In genomic region chr3:185070491-185071335, GRCh38 we compare ENCODE assay signal across 1 cellular context.
TF ChIP-seq lines count a peak whose summit lies in the region.

No MANE protein-coding gene starts in this region.

TF ChIP-seq in H1, 55 proteins besides CTCF, POLR2A, EP300 and RAD21 (continued from another document):
- TF ChIP-seq, protein P1, sequence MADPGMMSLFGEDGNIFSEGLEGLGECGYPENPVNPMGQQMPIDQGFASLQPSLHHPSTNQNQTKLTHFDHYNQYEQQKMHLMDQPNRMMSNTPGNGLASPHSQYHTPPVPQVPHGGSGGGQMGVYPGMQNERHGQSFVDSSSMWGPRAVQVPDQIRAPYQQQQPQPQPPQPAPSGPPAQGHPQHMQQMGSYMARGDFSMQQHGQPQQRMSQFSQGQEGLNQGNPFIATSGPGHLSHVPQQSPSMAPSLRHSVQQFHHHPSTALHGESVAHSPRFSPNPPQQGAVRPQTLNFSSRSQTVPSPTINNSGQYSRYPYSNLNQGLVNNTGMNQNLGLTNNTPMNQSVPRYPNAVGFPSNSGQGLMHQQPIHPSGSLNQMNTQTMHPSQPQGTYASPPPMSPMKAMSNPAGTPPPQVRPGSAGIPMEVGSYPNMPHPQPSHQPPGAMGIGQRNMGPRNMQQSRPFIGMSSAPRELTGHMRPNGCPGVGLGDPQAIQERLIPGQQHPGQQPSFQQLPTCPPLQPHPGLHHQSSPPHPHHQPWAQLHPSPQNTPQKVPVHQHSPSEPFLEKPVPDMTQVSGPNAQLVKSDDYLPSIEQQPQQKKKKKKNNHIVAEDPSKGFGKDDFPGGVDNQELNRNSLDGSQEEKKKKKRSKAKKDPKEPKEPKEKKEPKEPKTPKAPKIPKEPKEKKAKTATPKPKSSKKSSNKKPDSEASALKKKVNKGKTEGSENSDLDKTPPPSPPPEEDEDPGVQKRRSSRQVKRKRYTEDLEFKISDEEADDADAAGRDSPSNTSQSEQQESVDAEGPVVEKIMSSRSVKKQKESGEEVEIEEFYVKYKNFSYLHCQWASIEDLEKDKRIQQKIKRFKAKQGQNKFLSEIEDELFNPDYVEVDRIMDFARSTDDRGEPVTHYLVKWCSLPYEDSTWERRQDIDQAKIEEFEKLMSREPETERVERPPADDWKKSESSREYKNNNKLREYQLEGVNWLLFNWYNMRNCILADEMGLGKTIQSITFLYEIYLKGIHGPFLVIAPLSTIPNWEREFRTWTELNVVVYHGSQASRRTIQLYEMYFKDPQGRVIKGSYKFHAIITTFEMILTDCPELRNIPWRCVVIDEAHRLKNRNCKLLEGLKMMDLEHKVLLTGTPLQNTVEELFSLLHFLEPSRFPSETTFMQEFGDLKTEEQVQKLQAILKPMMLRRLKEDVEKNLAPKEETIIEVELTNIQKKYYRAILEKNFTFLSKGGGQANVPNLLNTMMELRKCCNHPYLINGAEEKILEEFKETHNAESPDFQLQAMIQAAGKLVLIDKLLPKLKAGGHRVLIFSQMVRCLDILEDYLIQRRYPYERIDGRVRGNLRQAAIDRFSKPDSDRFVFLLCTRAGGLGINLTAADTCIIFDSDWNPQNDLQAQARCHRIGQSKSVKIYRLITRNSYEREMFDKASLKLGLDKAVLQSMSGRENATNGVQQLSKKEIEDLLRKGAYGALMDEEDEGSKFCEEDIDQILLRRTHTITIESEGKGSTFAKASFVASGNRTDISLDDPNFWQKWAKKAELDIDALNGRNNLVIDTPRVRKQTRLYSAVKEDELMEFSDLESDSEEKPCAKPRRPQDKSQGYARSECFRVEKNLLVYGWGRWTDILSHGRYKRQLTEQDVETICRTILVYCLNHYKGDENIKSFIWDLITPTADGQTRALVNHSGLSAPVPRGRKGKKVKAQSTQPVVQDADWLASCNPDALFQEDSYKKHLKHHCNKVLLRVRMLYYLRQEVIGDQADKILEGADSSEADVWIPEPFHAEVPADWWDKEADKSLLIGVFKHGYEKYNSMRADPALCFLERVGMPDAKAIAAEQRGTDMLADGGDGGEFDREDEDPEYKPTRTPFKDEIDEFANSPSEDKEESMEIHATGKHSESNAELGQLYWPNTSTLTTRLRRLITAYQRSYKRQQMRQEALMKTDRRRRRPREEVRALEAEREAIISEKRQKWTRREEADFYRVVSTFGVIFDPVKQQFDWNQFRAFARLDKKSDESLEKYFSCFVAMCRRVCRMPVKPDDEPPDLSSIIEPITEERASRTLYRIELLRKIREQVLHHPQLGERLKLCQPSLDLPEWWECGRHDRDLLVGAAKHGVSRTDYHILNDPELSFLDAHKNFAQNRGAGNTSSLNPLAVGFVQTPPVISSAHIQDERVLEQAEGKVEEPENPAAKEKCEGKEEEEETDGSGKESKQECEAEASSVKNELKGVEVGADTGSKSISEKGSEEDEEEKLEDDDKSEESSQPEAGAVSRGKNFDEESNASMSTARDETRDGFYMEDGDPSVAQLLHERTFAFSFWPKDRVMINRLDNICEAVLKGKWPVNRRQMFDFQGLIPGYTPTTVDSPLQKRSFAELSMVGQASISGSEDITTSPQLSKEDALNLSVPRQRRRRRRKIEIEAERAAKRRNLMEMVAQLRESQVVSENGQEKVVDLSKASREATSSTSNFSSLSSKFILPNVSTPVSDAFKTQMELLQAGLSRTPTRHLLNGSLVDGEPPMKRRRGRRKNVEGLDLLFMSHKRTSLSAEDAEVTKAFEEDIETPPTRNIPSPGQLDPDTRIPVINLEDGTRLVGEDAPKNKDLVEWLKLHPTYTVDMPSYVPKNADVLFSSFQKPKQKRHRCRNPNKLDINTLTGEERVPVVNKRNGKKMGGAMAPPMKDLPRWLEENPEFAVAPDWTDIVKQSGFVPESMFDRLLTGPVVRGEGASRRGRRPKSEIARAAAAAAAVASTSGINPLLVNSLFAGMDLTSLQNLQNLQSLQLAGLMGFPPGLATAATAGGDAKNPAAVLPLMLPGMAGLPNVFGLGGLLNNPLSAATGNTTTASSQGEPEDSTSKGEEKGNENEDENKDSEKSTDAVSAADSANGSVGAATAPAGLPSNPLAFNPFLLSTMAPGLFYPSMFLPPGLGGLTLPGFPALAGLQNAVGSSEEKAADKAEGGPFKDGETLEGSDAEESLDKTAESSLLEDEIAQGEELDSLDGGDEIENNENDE (IDR thresholded peaks at IDR 0.05; ENCODE audit: insufficient replicate concordance, low read length) = no peak
- no peak for TF ChIP-seq BRCA1 (IDR thresholded peaks at IDR 0.05; ENCODE audit: low read depth, low read length)
